8 cellular contexts compared by ENCODE assay signal in the genomic region with DNA sequence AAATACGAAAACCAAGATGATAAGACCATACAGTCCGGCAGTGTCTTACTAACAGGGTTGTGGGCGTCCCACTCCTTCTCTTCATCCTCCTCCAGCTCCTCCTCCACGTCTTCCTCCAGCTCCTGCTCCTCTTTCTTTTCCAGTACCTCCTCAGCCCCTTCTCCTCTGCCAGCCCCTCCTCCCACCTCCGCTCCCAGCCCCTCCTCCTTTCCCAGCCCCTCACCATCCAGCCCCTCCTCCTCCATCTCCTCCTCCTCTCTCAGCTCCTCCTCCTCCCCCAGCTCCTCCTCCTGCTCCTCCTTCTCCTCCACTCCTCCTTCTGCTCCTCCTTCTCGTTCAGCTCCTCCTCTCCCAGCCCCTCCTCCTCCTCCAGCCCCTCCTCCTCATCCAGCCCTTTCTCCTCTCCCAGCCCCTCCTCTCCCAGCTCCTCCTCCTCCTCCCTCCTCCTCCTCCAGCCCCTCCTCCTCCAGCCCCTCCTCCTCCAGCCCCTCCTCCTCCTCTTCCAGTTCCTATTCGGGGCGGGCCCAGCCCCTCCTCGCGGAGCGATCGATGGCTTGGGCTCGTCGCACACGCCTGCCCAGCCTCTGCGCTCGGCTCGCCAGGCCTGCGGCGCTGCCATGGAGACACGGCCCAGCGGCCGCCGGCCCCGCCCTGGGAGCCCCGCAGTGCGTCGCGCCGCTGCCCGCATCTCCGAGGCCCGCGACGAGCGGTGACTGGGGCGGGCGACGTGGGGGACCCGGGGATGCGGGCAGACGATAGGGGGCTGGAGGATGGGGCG. TPM values are rescaled to one million over a fixed set of nuclear protein-coding genes. Genes with fewer than 3 reads are reported as not detected.
DNase-seq lines count a peak whose midpoint lies in the region; ATAC-seq, FAIRE-seq and TF ChIP-seq lines count a peak whose summit lies in the region.

A gene with protein sequence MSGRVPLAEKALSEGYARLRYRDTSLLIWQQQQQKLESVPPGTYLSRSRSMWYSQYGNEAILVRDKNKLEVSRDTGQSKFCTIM (plus strand): TSS at position 654 of the 778 bp plus-strand sequence. CDS start 1,267 bp downstream, outside the sequence.

- H3K9ac ChIP-seq in HUES6 (ENCODE audit: low read length) (peak within 1 kb of the TSS; percentile 49), OCI-LY1 (ENCODE audit: low read length) (peak within 1 kb of the TSS; percentile 68)

- H3K79me2 ChIP-seq in OCI-LY1 (ENCODE audit: insufficient read depth, low read length): no peaks in the 10 kb centered on the region

- H4K20me1 ChIP-seq in OCI-LY1 (ENCODE audit: insufficient read depth, low read length): no peaks in the 10 kb centered on the region

- WGBS in mesodermal cell (ENCODE audit: insufficient coverage in 2 of 2), 2 experiments: 3% methylated on average over 32 to 37 of the region's 43 CpGs

- peaks cover 7% of the 10 kb centered on the region; the same call in 1 of the 2 replicates for H3K4me1 ChIP-seq in HUES6 (ENCODE audit: control insufficient read depth, insufficient read depth, low read length)
- peaks cover 7% of the 10 kb centered on the region for H3K4me1 ChIP-seq in OCI-LY1 (ENCODE audit: insufficient read depth, low read length, severe bottlenecking)
- H3K4me1 ChIP-seq in mesodermal cell (ENCODE audit: control insufficient read depth, insufficient read depth, low read length, poor library complexity, severe bottlenecking): peaks cover 8% of the 10 kb centered on the region

- no peaks in the 10 kb centered on the region for H3K9me2 ChIP-seq in OCI-LY1 (ENCODE audit: low read depth, low read length)

- peak; percentile 99 for DNase-seq in CMK (ENCODE audit: low read depth)
- DNase-seq in activated CD8-positive, alpha-beta memory T cell treated with anti-CD3 and anti-CD28 coated beads, Interleukin-2, amount 50 U/mL, for 24 hours (ENCODE audit: extremely low read depth): peak; percentile 67
- peak; percentile 68 for DNase-seq in stimulated activated CD8-positive, alpha-beta memory T cell treated with anti-CD3 and anti-CD28 coated beads, Interleukin-15, amount 100 ng/mL, for 24 hours (ENCODE audit: low read depth)

- H3K36me3 ChIP-seq in HUES6 (ENCODE audit: control insufficient read depth, insufficient read depth, low read length) (peaks cover 13% of the 10 kb centered on the region), OCI-LY1 (ENCODE audit: insufficient read depth, low read length) (peaks cover 6% of the 10 kb centered on the region; the same call in 1 of the 2 replicates), mesodermal cell (ENCODE audit: control insufficient read depth, insufficient read depth, low read length) (peaks cover 25% of the 10 kb centered on the region)

- FAIRE-seq in endometrium (lab: Jason Lieb, UNC): peak; percentile 39

- no peak within 1 kb of the TSS for H2AFZ ChIP-seq in OCI-LY1 (ENCODE audit: low read length)

- H3K9me3 ChIP-seq in HUES6 (ENCODE audit: control insufficient read depth, insufficient read depth, low read depth, low read length): no peaks in the 10 kb centered on the region
- H3K9me3 ChIP-seq in OCI-LY1 (ENCODE audit: low read length): no peaks in the 10 kb centered on the region
- H3K9me3 ChIP-seq in mesodermal cell (ENCODE audit: control insufficient read depth, low read length): no peaks in the 10 kb centered on the region

- no peak for TF ChIP-seq CTCF in OCI-LY1 (IDR thresholded peaks at IDR 0.05; ENCODE audit: low read length)

- peak within 1 kb of the TSS; percentile 67 for H3K4me2 ChIP-seq in OCI-LY1 (ENCODE audit: low read length)

- ATAC-seq in GM21390 (IDR thresholded peaks at IDR 0.05; ENCODE audit: unreplicated experiment): peak; percentile 82

- H3K4me3 ChIP-seq in HUES6 (ENCODE audit: low read depth, low read length): peak within 1 kb of the TSS; percentile 97
- peak within 1 kb of the TSS; percentile 77 for H3K4me3 ChIP-seq in OCI-LY1 (ENCODE audit: low read depth, low read length, poor library complexity, severe bottlenecking)
- H3K4me3 ChIP-seq in mesodermal cell (ENCODE audit: extremely low read depth, insufficient read depth, low read length, poor library complexity, severe bottlenecking): peak within 1 kb of the TSS; percentile 79

- H3K27ac ChIP-seq in HUES6 (ENCODE audit: low read depth, low read length) (no peak within 1 kb of the TSS), OCI-LY1 (ENCODE audit: low read depth, low read length, poor library complexity, severe bottlenecking) (no peak within 1 kb of the TSS), mesodermal cell (ENCODE audit: low read depth, low read length, severe bottlenecking) (peak within 1 kb of the TSS; percentile 69)

- H3K27me3 ChIP-seq in HUES6 (ENCODE audit: control insufficient read depth, insufficient read depth, low read length): no peaks in the 10 kb centered on the region
- no peaks in the 10 kb centered on the region for H3K27me3 ChIP-seq in OCI-LY1 (ENCODE audit: insufficient read depth, low read length)

- no peaks in the 10 kb centered on the region for H3F3A ChIP-seq in OCI-LY1 (ENCODE audit: insufficient read depth, low read length)

RNA-seq across cellular contexts. Expression of the gene that starts here (rescaled TPM):
- polyA plus RNA-seq in mesodermal cell (2013, experiment 1 of 2): 18.5 TPM
- 18.4 TPM for polyA plus RNA-seq in mesodermal cell (2013, experiment 2 of 2)
